ENCODE assay signal across 10 cellular contexts in genomic region chr17:48582750-48583069, GRCh38. TPM values are rescaled to one million over a fixed set of nuclear protein-coding genes. Genes with fewer than 3 reads are reported as not detected.
DNase-seq lines count a peak whose midpoint lies in the region; ATAC-seq and TF ChIP-seq lines count a peak whose summit lies in the region.
"Had no signal": no experiment of that assay in that cellular context is flagged by ENCODE, and none has a peak within 500 bp of the region (broad histone marks: within the 10 kb centered on the region; RNA-seq: fewer than 3 reads in every experiment).

No MANE protein-coding gene starts in this region.

- H3K27me3 Mint-ChIP-seq in immature natural killer cell (ENCODE audit: low read depth in 3 of 3) = peaks cover 37 to 42% (median 38%) of the 10 kb centered on the region in 3 donors

- H3K4me3 ChIP-seq in left ventricle myocardium inferior (peak overlapping the region; percentile 58), right atrium auricular region (no peak overlapping the region), upper lobe of right lung (peak overlapping the region; percentile 59), HAP-1 (no peak overlapping the region)

- peak overlapping the region; percentile 78 to 85 (median 80) for H3K4me3 Mint-ChIP-seq in immature natural killer cell

- H3K4me1 ChIP-seq in left ventricle myocardium inferior (peaks cover 26% of the 10 kb centered on the region), right atrium auricular region (peaks cover 0 to 35% of the 10 kb centered on the region in 2 donors), upper lobe of right lung (peaks cover 30% of the 10 kb centered on the region), HAP-1 (peaks cover 6% of the 10 kb centered on the region; the same call in 1 of the 2 replicates)

- peak overlapping the region in 2 of 6 donors; percentile 27 to 68 for H3K27ac Mint-ChIP-seq in immature natural killer cell

- no peak for TF ChIP-seq CTCF in left ventricle myocardium inferior (IDR thresholded peaks at IDR 0.05; ENCODE audit: borderline replicate concordance)
- TF ChIP-seq CTCF in right atrium auricular region (IDR thresholded peaks at IDR 0.05) = no peak
- no peak for TF ChIP-seq CTCF in upper lobe of right lung (IDR thresholded peaks at IDR 0.05)

- DNase-seq in left ventricle myocardium inferior (no peak), right atrium auricular region (ENCODE audit: low spot score) (no peak), immature natural killer cell (no peak), upper lobe of right lung (no peak), HAP-1 (ENCODE audit: low spot score in 2 of 2) (no peak)
- DNase-seq: pancreas had no signal

- peaks cover 0 to 4% (median 0%) of the 10 kb centered on the region in 3 donors for H3K36me3 Mint-ChIP-seq in immature natural killer cell

- H3K36me3 ChIP-seq in left ventricle myocardium inferior (no peaks in the 10 kb centered on the region), right atrium auricular region (no peaks in the 10 kb centered on the region), upper lobe of right lung (no peaks in the 10 kb centered on the region), HAP-1 (replicated peaks) (no peaks in the 10 kb centered on the region)
- H3K36me3 ChIP-seq: pancreas had no signal

- in situ Hi-C loops in HAP-1 (cut with MboI; ENCODE audit: low sequenced_read_pairs) = no loop called here

- H3K27me3 ChIP-seq in left ventricle myocardium inferior (ENCODE audit: low read depth) = peaks cover 100% of the 10 kb centered on the region
- peaks cover 47 to 66% of the 10 kb centered on the region in 2 donors for H3K27me3 ChIP-seq in right atrium auricular region
- H3K27me3 ChIP-seq in upper lobe of right lung = peaks cover 83% of the 10 kb centered on the region
- peaks cover 6% of the 10 kb centered on the region for H3K27me3 ChIP-seq in HAP-1 (ENCODE audit: low read depth)

- H3K27ac ChIP-seq in left ventricle myocardium inferior (replicated peaks) = peak overlapping the region; percentile 67
- H3K27ac ChIP-seq in right atrium auricular region = peak overlapping the region in 1 of 2 donors; percentile 44
- H3K27ac ChIP-seq in upper lobe of right lung = peak overlapping the region; percentile 93
- H3K27ac ChIP-seq: C4-2B, RWPE1 had no signal

- no peaks in the 10 kb centered on the region for H3K9me3 ChIP-seq in left ventricle myocardium inferior (replicated peaks)
- no peaks in the 10 kb centered on the region for H3K9me3 ChIP-seq in right atrium auricular region
- H3K9me3 ChIP-seq in upper lobe of right lung = no peaks in the 10 kb centered on the region
- H3K9me3 ChIP-seq in HAP-1 = no peaks in the 10 kb centered on the region
- H3K9me3 ChIP-seq: pancreas had no signal

- ATAC-seq in upper lobe of right lung (no peak), HG02852 (IDR thresholded peaks at IDR 0.05; ENCODE audit: unreplicated experiment) (no peak)
- ATAC-seq: pancreas had no signal

- H3K9me3 Mint-ChIP-seq in immature natural killer cell = no peaks in the 10 kb centered on the region

- peaks cover 49 to 75% of the 10 kb centered on the region in 2 donors for H3K4me1 Mint-ChIP-seq in immature natural killer cell

- intact Hi-C loops in left ventricle myocardium inferior (cut with micrococcal nuclease) (no loop called here), upper lobe of right lung (cut with DNase I) (no loop called here)

RNA-seq across cellular contexts. Expression of gene HOXB4, which starts 4.6 kb away (rescaled TPM):
- total RNA-seq in left ventricle myocardium inferior (0.25 TPM), right atrium auricular region (1 to 10 TPM in 1 of 2 donors, under 1 TPM in 1; 0.52 to 1.0 TPM), upper lobe of right lung (4.9 TPM)
- polyA plus RNA-seq in immature natural killer cell = under 1 TPM in 2 of 3 donors, not detected in 1; 0.14 to 0.53 TPM
- total RNA-seq: temporal lobe had no signal

RNA-seq across cellular contexts. Expression of gene HOXB3, which starts 7.3 kb away (rescaled TPM):
- total RNA-seq in left ventricle myocardium inferior (0.91 TPM), right atrium auricular region (1 to 10 TPM in 1 of 2 donors, under 1 TPM in 1; 0.82 to 1.2 TPM), upper lobe of right lung (13.3 TPM)
- polyA plus RNA-seq in immature natural killer cell = under 1 TPM in 2 of 3 donors, not detected in 1; 0.26 to 0.45 TPM
- total RNA-seq: temporal lobe had no signal

RNA-seq across cellular contexts. Expression of gene HOXB5, which starts 10.9 kb away (rescaled TPM):
- total RNA-seq in left ventricle myocardium inferior (not detected), right atrium auricular region (not detected), upper lobe of right lung (4.4 TPM)
- polyA plus RNA-seq in immature natural killer cell = not detected
- total RNA-seq: temporal lobe had no signal

RNA-seq across cellular contexts. Expression of gene HOXB6, which starts 22.1 kb away (rescaled TPM):
- total RNA-seq in left ventricle myocardium inferior (0.66 TPM), right atrium auricular region (1 to 10 TPM in 1 of 2 donors, under 1 TPM in 1; 0.82 to 2.6 TPM), upper lobe of right lung (4.9 TPM)
- polyA plus RNA-seq in immature natural killer cell = not detected
- total RNA-seq: temporal lobe had no signal

RNA-seq across cellular contexts. Expression of gene HOXB7, which starts 28.1 kb away (rescaled TPM):
- 0.16 TPM for total RNA-seq in left ventricle myocardium inferior
- total RNA-seq in right atrium auricular region = under 1 TPM; 0.24 to 0.78 TPM
- polyA plus RNA-seq in immature natural killer cell = 1 to 10 TPM in 2 of 3 donors, under 1 TPM in 1; 0.39 to 1.8 (median 1.5) TPM
- 1.2 TPM for total RNA-seq in upper lobe of right lung
- total RNA-seq: temporal lobe had no signal

Comparison
In these comparisons a context has a peak if more than half of its experiments do, and no peak if none do; other contexts are left out.
1. H3K4me3 ChIP-seq: peak in left ventricle myocardium inferior (single experiment) and upper lobe of right lung (single experiment); none in right atrium auricular region (0 of 2) and HAP-1 (single experiment).